In genomic region chr2:81324046-81324445, GRCh38 we compare ENCODE assay signal across 13 cellular contexts.
A peak's percentile ranks its signal among the peaks of the same experiment; 100 is the strongest.
DNase-seq lines count a peak whose midpoint lies in the region; ATAC-seq, FAIRE-seq and TF ChIP-seq lines count a peak whose summit lies in the region.
"Had no signal": no experiment of that assay in that cellular context is flagged by ENCODE, and none has a peak within 500 bp of the region (broad histone marks: within the 10 kb centered on the region; RNA-seq: fewer than 3 reads in every experiment).

No MANE protein-coding gene starts in this region.

- no peak overlapping the region for H3K14ac ChIP-seq in H1 (ENCODE audit: insufficient read length)

- no peaks in the 10 kb centered on the region for H4K20me1 ChIP-seq in GM23338 (replicated peaks; ENCODE audit: insufficient read depth)
- no peaks in the 10 kb centered on the region for H4K20me1 ChIP-seq in H1 (replicated peaks in 1 of 2; ENCODE audit: control insufficient read depth in 1 of 2, insufficient read depth in 2 of 2, low read length in 2 of 2)
- H4K20me1 ChIP-seq: BLaER1 treated with 17β-estradiol and CSF1 and Interleukin-3, amounts not matched to agents 10 nM and 100 nM had no signal

- H2BK5ac ChIP-seq in H1 (ENCODE audit: low read depth, low read length): 0 out of 2 replicates have a peak overlapping the region, but pooled peaks have one; percentile 26

- H3K9ac ChIP-seq in H1 (replicated peaks in 1 of 4; ENCODE audit: extremely low read depth in 1 of 4, low read depth in 3 of 4, low read length in 3 of 4): no peak overlapping the region
- H3K9ac ChIP-seq: BLaER1 treated with 17β-estradiol and CSF1 and Interleukin-3, amounts not matched to agents 10 nM and 100 nM had no signal

- no peak overlapping the region for H2AK5ac ChIP-seq in H1 (ENCODE audit: low read depth, low read length)

- no peak overlapping the region for H2BK20ac ChIP-seq in H1 (ENCODE audit: low read length)

- no peaks in the 10 kb centered on the region for H3K23me2 ChIP-seq in H1 (ENCODE audit: low read depth, low read length)

- TF ChIP-seq EP300 in H1 (IDR thresholded peaks at IDR 0.05; ENCODE audit: borderline replicate concordance in 1 of 2, low read depth in 2 of 2, low read length in 2 of 2) (no peak), ovary (IDR thresholded peaks at IDR 0.05) (no peak)

- H3K79me2 ChIP-seq in GM23338 (replicated peaks; ENCODE audit: insufficient read depth) (no peaks in the 10 kb centered on the region), H1 (ENCODE audit: control insufficient read depth in 1 of 2, insufficient read depth in 2 of 2, low read length in 2 of 2) (no peaks in the 10 kb centered on the region)

- peak; percentile 90 for ATAC-seq in GM23338
- no peak for ATAC-seq in HG03378 (IDR thresholded peaks at IDR 0.05; ENCODE audit: unreplicated experiment)

- H3K4ac ChIP-seq in H1 (replicated peaks; ENCODE audit: insufficient read length, low read depth, low read length): no peak overlapping the region

- no peak for TF ChIP-seq POLR2A in H1 (IDR thresholded peaks at IDR 0.05; ENCODE audit: control extremely low read depth in 1 of 2, low read depth in 2 of 2, low read length in 2 of 2)
- no peak for TF ChIP-seq POLR2A in ovary (IDR thresholded peaks at IDR 0.05)

- no peaks in the 10 kb centered on the region for H3K4me1 ChIP-seq in GM23338 (ENCODE audit: insufficient read depth)
- no peaks in the 10 kb centered on the region for H3K4me1 ChIP-seq in H1 (replicated peaks in 1 of 4; ENCODE audit: control insufficient read depth in 3 of 4, insufficient read depth in 4 of 4, low read length in 3 of 4)
- no peaks in the 10 kb centered on the region for H3K4me1 ChIP-seq in ovary (ENCODE audit: insufficient read depth)
- H3K4me1 ChIP-seq: BLaER1 treated with 17β-estradiol and CSF1 and Interleukin-3, amounts not matched to agents 10 nM and 100 nM; suprapubic skin had no signal

- peaks cover 4% of the 10 kb centered on the region; the same call in 2 of the 3 replicates for H3K4me1 Mint-ChIP-seq in GM23338

- no peak overlapping the region for H3K18ac ChIP-seq in H1 (ENCODE audit: extremely low read depth, low read length)

- no peak overlapping the region for H3K4me3 ChIP-seq in GM23338
- no peak overlapping the region for H3K4me3 ChIP-seq in H1 (ENCODE audit: extremely low read depth in 1 of 4, insufficient read depth in 2 of 4, low read depth in 3 of 4, low read length in 4 of 4)
- no peak overlapping the region for H3K4me3 ChIP-seq in ovary
- H3K4me3 ChIP-seq: BLaER1 treated with 17β-estradiol and CSF1 and Interleukin-3, amounts not matched to agents 10 nM and 100 nM; SK-N-MC; suprapubic skin had no signal

- FAIRE-seq in H1 (lab: Jason Lieb, UNC): peak; percentile 80
- FAIRE-seq: GM19239 had no signal

- H2BK120ac ChIP-seq in H1 (replicated peaks; ENCODE audit: low read depth, low read length): peak overlapping the region; percentile 61

- peaks cover 3% of the 10 kb centered on the region for H3K27me3 Mint-ChIP-seq in GM23338 (ENCODE audit: insufficient read depth, low read depth, poor library complexity)

- H3K27me3 ChIP-seq in GM23338 (ENCODE audit: insufficient read depth) (no peaks in the 10 kb centered on the region), H1 (replicated peaks in 1 of 4; ENCODE audit: control insufficient read depth in 3 of 4, extremely low read depth in 1 of 4, insufficient read depth in 3 of 4, low read length in 3 of 4) (no peaks in the 10 kb centered on the region), ovary (no peaks in the 10 kb centered on the region)
- H3K27me3 ChIP-seq: BLaER1 treated with 17β-estradiol and CSF1 and Interleukin-3, amounts not matched to agents 10 nM and 100 nM; suprapubic skin had no signal

- no peak overlapping the region for H4K5ac ChIP-seq in H1 (ENCODE audit: insufficient read length, low read depth, low read length)

- H2AFZ ChIP-seq in GM23338 (peak overlapping the region; percentile 80; the same call in 1 of the 2 replicates), H1 (ENCODE audit: low read length) (peak overlapping the region; percentile 77)

- POLR2A ChIA-PET in H1 (lab: Charles Lee; ENCODE audit: partially characterized antibody): interaction anchor here (1.2 kb wide), 1 partner anchor 14 kb away, joined by 3 read pairs; no protein-coding TSS in a partner anchor

- peaks cover 5% of the 10 kb centered on the region; the same call in 1 of the 2 replicates for H3K9me2 ChIP-seq in GM23338 (ENCODE audit: insufficient read depth)

- no peaks in the 10 kb centered on the region for H3K79me1 ChIP-seq in H1 (ENCODE audit: low read depth, low read length)

- H3K56ac ChIP-seq in H1 (replicated peaks; ENCODE audit: insufficient read length, low read depth, low read length): no peak overlapping the region

- intact Hi-C loops in ovary (cut with DNase I): no loop called here

- no peak overlapping the region for H4K91ac ChIP-seq in H1 (replicated peaks; ENCODE audit: insufficient read length, low read length)

- no peak overlapping the region for H3K23ac ChIP-seq in H1 (ENCODE audit: insufficient read length)

- no peak overlapping the region for H2BK15ac ChIP-seq in H1 (ENCODE audit: low read length)

- no peaks in the 10 kb centered on the region for H3K9me3 ChIP-seq in H1 (ENCODE audit: insufficient read depth in 2 of 2, low read depth in 1 of 2, low read length in 1 of 2)
- H3K9me3 ChIP-seq in ovary: no peaks in the 10 kb centered on the region
- H3K9me3 ChIP-seq: suprapubic skin had no signal

- WGBS in H1 (ENCODE audit: extremely low coverage in 1 of 2, insufficient coverage in 1 of 2, insufficient read length in 1 of 2, insufficient replicate concordance in 2 of 2, low coverage in 1 of 2, low lambda C conversion rate in 2 of 2, missing lambda C conversion rate in 1 of 2), 2 experiments: 55% methylated on average over 3 of the region's 3 CpGs; no CpG with 5 or more reads in 1 of the 2 experiments
- 51 to 59% (median 59%) methylated on average over 3 of the region's 3 CpGs for WGBS in ovary, 3 donors

- H3K4me3 Mint-ChIP-seq in GM23338: no peak overlapping the region

- TF ChIP-seq CTCF in 22Rv1 (IDR thresholded peaks at IDR 0.05): peak; percentile 76
- peak; percentile 76 for TF ChIP-seq CTCF in GM23338 (conservative IDR thresholded peaks at IDR 0.05; ENCODE audit: low read depth in 2 of 2)
- peak in 2 of 3 experiments; percentile 64 to 71; a peak in 3 of 4 replicates for TF ChIP-seq CTCF in H1 (IDR thresholded peaks at IDR 0.05; ENCODE audit: control extremely low read depth in 1 of 3, insufficient read depth in 1 of 3, low read depth in 1 of 3, low read length in 3 of 3)
- no peak for TF ChIP-seq CTCF in ovary (IDR thresholded peaks at IDR 0.05)

- H3K36me3 Mint-ChIP-seq in GM23338 (ENCODE audit: low read depth): no peaks in the 10 kb centered on the region

- DNase-seq in GM23338 (ENCODE audit: low spot score): peak; percentile 77
- peak; percentile 18 to 32 for DNase-seq in NCI-H526 (lab: John Stamatoyannopoulos, UW)
- DNase-seq in H1 (ENCODE audit: low read depth in 1 of 2, low spot score in 2 of 2): peak in 1 of 2 experiments; percentile 17
- no peak for DNase-seq in stimulated activated naive CD4-positive, alpha-beta T cell (lab: John Stamatoyannopoulos, UW)
- no peak for DNase-seq in ovary
- no peak for DNase-seq in globus pallidus (ENCODE audit: low spot score)
- DNase-seq: activated T-cell treated with anti-CD3 and anti-CD28 coated beads, Interleukin-2, amount 50 U/mL, for 1 hour had no signal

- no peak overlapping the region for H4K8ac ChIP-seq in H1 (ENCODE audit: extremely low read depth, insufficient read depth, low read length)

- no peak overlapping the region for H2BK12ac ChIP-seq in H1 (ENCODE audit: low read depth, low read length)

- H3K4me2 ChIP-seq in GM23338: no peak overlapping the region
- H3K4me2 ChIP-seq in H1 (ENCODE audit: insufficient read depth in 1 of 2, low read depth in 2 of 2, low read length in 2 of 2): no peak overlapping the region
- H3K4me2 ChIP-seq: BLaER1 treated with 17β-estradiol and CSF1 and Interleukin-3, amounts not matched to agents 10 nM and 100 nM had no signal

- no peak overlapping the region for H3K27ac ChIP-seq in 22Rv1
- no peak overlapping the region for H3K27ac ChIP-seq in GM23338 (ENCODE audit: low read depth)
- no peak overlapping the region for H3K27ac ChIP-seq in H1 (ENCODE audit: low read depth, low read length)
- H3K27ac ChIP-seq in ovary: no peak overlapping the region
- H3K27ac ChIP-seq: BLaER1 treated with 17β-estradiol and CSF1 and Interleukin-3, amounts not matched to agents 10 nM and 100 nM; SK-N-MC; suprapubic skin had no signal

- H3K36me3 ChIP-seq in GM23338 (ENCODE audit: insufficient read depth): no peaks in the 10 kb centered on the region
- no peaks in the 10 kb centered on the region for H3K36me3 ChIP-seq in H1 (ENCODE audit: control insufficient read depth in 2 of 4, insufficient read depth in 4 of 4, low read length in 3 of 4)
- no peaks in the 10 kb centered on the region for H3K36me3 ChIP-seq in ovary
- H3K36me3 ChIP-seq: BLaER1 treated with 17β-estradiol and CSF1 and Interleukin-3, amounts not matched to agents 10 nM and 100 nM; suprapubic skin had no signal

- H3K27ac Mint-ChIP-seq in GM23338: no peak overlapping the region

- CTCF ChIA-PET in H1 (lab: Charles Lee; ENCODE audit: partially characterized antibody): interaction anchor here (0.6 to 1.8 kb wide), 20 partner anchors 8 to 1023 kb away, joined by 3 to 5 read pairs (median 3); no protein-coding TSS in a partner anchor

- peak; percentile 84 to 86 for TF ChIP-seq RAD21 in H1 (IDR thresholded peaks at IDR 0.05 in 1 of 2, conservative IDR thresholded peaks at IDR 0.05 in 1 of 2; ENCODE audit: low read depth in 2 of 2, low read length in 2 of 2)

- H3F3A ChIP-seq in GM23338 (replicated peaks; ENCODE audit: low read depth): no peaks in the 10 kb centered on the region

- H3K9me3 Mint-ChIP-seq in GM23338: no peaks in the 10 kb centered on the region

TF ChIP-seq in GM23338, 12 proteins besides CTCF, POLR2A, EP300 and RAD21 (continues in another document):
- no peak for TF ChIP-seq ZNF114 (CRISPR knock-in tag; IDR thresholded peaks at IDR 0.05)

Comparison
In these comparisons a context has a peak if more than half of its experiments do, and no peak if none do; other contexts are left out.
1. CTCF ChIP-seq: peak in 22Rv1 (single experiment), GM23338 (2 of 2) and H1 (2 of 3); none in ovary (0 of 3).
2. DNase-seq: peak in GM23338 (single experiment) and NCI-H526 (2 of 2); none in stimulated activated naive CD4-positive, alpha-beta T cell (0 of 6), ovary (0 of 5) and globus pallidus (single experiment).